8 cellular contexts compared by ENCODE assay signal in genomic region chr15:78750974-78751601, GRCh38.
A peak's percentile ranks its signal among the peaks of the same experiment; 100 is the strongest.
DNase-seq lines count a peak whose midpoint lies in the region; ATAC-seq and TF ChIP-seq lines count a peak whose summit lies in the region.
"Not testable (repeated sequence)": the region's sequence is repeated elsewhere in the genome, so short reads cannot be mapped to it uniquely, and the experiment has no call there.

No MANE protein-coding gene starts in this region.

- H4K5ac ChIP-seq in IMR-90 (ENCODE audit: low read depth, low read length) = not testable (repeated sequence)

- not testable (repeated sequence) for H3K9me3 ChIP-seq in IMR-90 (ENCODE audit: control insufficient read depth, insufficient read depth, low read length); OCI-LY3 (ENCODE audit: insufficient read depth, low read length); muscle layer of colon (ENCODE audit: low read length)

- not testable (repeated sequence) for H2AK9ac ChIP-seq in IMR-90 (replicated peaks; ENCODE audit: low read depth, low read length, poor library complexity)

- intact Hi-C loops in IMR-90 (cut with micrococcal nuclease) = loop anchor here (5.0 kb wide), 1 partner anchor 121 kb away; the partner anchor contains the start of gene MORF4L1

- TF ChIP-seq CTCF in IMR-90 (conservative IDR thresholded peaks at IDR 0.05; ENCODE audit: low read depth, low read length) (peak; percentile 86), OCI-LY3 (IDR thresholded peaks at IDR 0.05; ENCODE audit: low read depth, low read length) (peak; percentile 73), epithelial cell of esophagus (IDR thresholded peaks at IDR 0.05; ENCODE audit: insufficient read depth, low read depth, low read length, missing control alignments) (peak; percentile 80)

- H3K79me1 ChIP-seq in IMR-90 (ENCODE audit: low read depth in 1 of 2, low read length in 2 of 2) = not testable (repeated sequence)

- peak; percentile 41 for DNase-seq in DMS153 (lab: John Stamatoyannopoulos, UW)
- peak; percentile 81 for DNase-seq in IMR-90
- DNase-seq in activated T-cell treated with anti-CD3 and anti-CD28 coated beads for 24 hours (ENCODE audit: low read depth) = peak; percentile 86
- peak; percentile 90 for DNase-seq in epithelial cell of esophagus (ENCODE audit: low read depth)
- DNase-seq in stimulated activated CD8-positive, alpha-beta memory T cell treated with anti-CD3 and anti-CD28 coated beads, Interleukin-4, amount 100 ng/mL, for 24 hours (ENCODE audit: low read depth) = peak; percentile 88

- H3K27ac ChIP-seq in IMR-90 (ENCODE audit: insufficient read depth, low read length); OCI-LY3 (ENCODE audit: low read length): not testable (repeated sequence)
- H3K27ac ChIP-seq in muscle layer of colon (ENCODE audit: low read depth, low read length) = peak overlapping the region; percentile 1

- H4K20me1 ChIP-seq in IMR-90 (ENCODE audit: insufficient read depth, low read length); OCI-LY3 (ENCODE audit: insufficient read depth, low read length): not testable (repeated sequence)

- CTCF ChIA-PET in IMR-90 (lab: Yijun Ruan, JAX) = interaction anchor here (1.0 to 1.1 kb wide), 2 partner anchors 10 to 131 kb away, joined by 3 read pairs; no protein-coding TSS in a partner anchor

- ATAC-seq in GM21737 (IDR thresholded peaks at IDR 0.05; ENCODE audit: unreplicated experiment) (peak; percentile 77), IMR-90 (ENCODE audit: low read depth) (peak; percentile 97)

- H2BK5ac ChIP-seq in IMR-90 (ENCODE audit: low read depth, low read length, poor library complexity, severe bottlenecking) = not testable (repeated sequence)

- H2BK15ac ChIP-seq in IMR-90 (ENCODE audit: low read depth, low read length) = not testable (repeated sequence)

- not testable (repeated sequence) for H3K4ac ChIP-seq in IMR-90 (ENCODE audit: low read depth, low read length)

- H3K56ac ChIP-seq in IMR-90 (ENCODE audit: extremely low read depth, insufficient read depth, low read length) = not testable (repeated sequence)

- not testable (repeated sequence) for H3K4me3 ChIP-seq in IMR-90 (ENCODE audit: insufficient read depth, low read depth, low read length); epithelial cell of esophagus (ENCODE audit: low read length)
- H3K4me3 ChIP-seq in OCI-LY3 (ENCODE audit: low read length) (peak overlapping the region; percentile 73), muscle layer of colon (ENCODE audit: low read depth in 1 of 2, low read length in 2 of 2) (peak overlapping the region in 1 of 2 donors; percentile 35)

- peak overlapping the region; percentile 44; the same call in 1 of the 2 replicates for H3K4me2 ChIP-seq in IMR-90 (ENCODE audit: low read depth, low read length)
- peak overlapping the region; percentile 74 for H3K4me2 ChIP-seq in OCI-LY3 (ENCODE audit: low read length)

- H2BK20ac ChIP-seq in IMR-90 (ENCODE audit: low read depth, low read length) = not testable (repeated sequence)

- TF ChIP-seq RAD21 in IMR-90 (IDR thresholded peaks at IDR 0.05; ENCODE audit: low read length) = peak; percentile 88

- POLR2A ChIA-PET in IMR-90 (lab: Charles Lee; ENCODE audit: unreplicated experiment) = not testable (repeated sequence)

- not testable (repeated sequence) for H4K91ac ChIP-seq in IMR-90 (ENCODE audit: insufficient read depth, low read depth, low read length)

- H3K27me3 ChIP-seq in IMR-90 (ENCODE audit: control insufficient read depth, insufficient read depth, low read length); OCI-LY3 (ENCODE audit: low read depth, low read length); muscle layer of colon (ENCODE audit: control insufficient read depth in 1 of 2, insufficient read depth in 2 of 2, low read length in 2 of 2): not testable (repeated sequence)

- not testable (repeated sequence) for H3K79me2 ChIP-seq in OCI-LY3 (ENCODE audit: low read length)

- H3K9me1 ChIP-seq in IMR-90 (ENCODE audit: insufficient read depth, low read length) = not testable (repeated sequence)

- not testable (repeated sequence) for H3K14ac ChIP-seq in IMR-90 (replicated peaks; ENCODE audit: low read depth, low read length)

- dilution Hi-C loops in IMR-90 (cut with HindIII; ENCODE audit: low sequenced_read_pairs, unreplicated experiment) = not testable (repeated sequence)

- H4K8ac ChIP-seq in IMR-90 (ENCODE audit: low read depth in 2 of 2, low read length in 2 of 2) = not testable (repeated sequence)

- not testable (repeated sequence) for H3K9ac ChIP-seq in IMR-90 (ENCODE audit: low read depth, low read length); muscle layer of colon (ENCODE audit: low read length)
- peak overlapping the region; percentile 41 for H3K9ac ChIP-seq in OCI-LY3 (ENCODE audit: low read length)

- H3K18ac ChIP-seq in IMR-90 (ENCODE audit: low read depth, low read length) = not testable (repeated sequence)

- H2BK120ac ChIP-seq in IMR-90 (ENCODE audit: low read depth, low read length) = not testable (repeated sequence)

- not testable (repeated sequence) for H2AK5ac ChIP-seq in IMR-90 (ENCODE audit: low read depth, low read length)

- not testable (repeated sequence) for H3K23ac ChIP-seq in IMR-90 (ENCODE audit: low read depth, low read length)

- in situ Hi-C loops in IMR-90 (cut with MboI; ENCODE audit: low sequenced_read_pairs) = not testable (repeated sequence)

- TF ChIP-seq POLR2A in IMR-90 (IDR thresholded peaks at IDR 0.05; ENCODE audit: low read depth, low read length) = not testable (repeated sequence)

- H2AFZ ChIP-seq in IMR-90 (replicated peaks; ENCODE audit: low read length, poor library complexity) = not testable (repeated sequence)
- H2AFZ ChIP-seq in OCI-LY3 (ENCODE audit: low read depth, low read length) = 0 out of 2 replicates have a peak overlapping the region, but pooled peaks have one; percentile 28

- BruUV-seq in IMR-90 (replicated peaks; lab: Mats Ljungman, UMichigan) = not testable (repeated sequence)

- H3K36me3 ChIP-seq in IMR-90 (ENCODE audit: control insufficient read depth, insufficient read depth, low read length); OCI-LY3 (replicated peaks; ENCODE audit: low read depth, low read length); muscle layer of colon (ENCODE audit: insufficient read depth, low read length): not testable (repeated sequence)

- WGBS in IMR-90 (ENCODE audit: extremely low coverage in 2 of 2, insufficient read length in 1 of 2), 2 experiments = 3% methylated on average over 17 of the region's 28 CpGs; no CpG with 5 or more reads in 1 of the 2 experiments

- H3K4me1 ChIP-seq in IMR-90 (ENCODE audit: control insufficient read depth, insufficient read depth, low read length); muscle layer of colon (ENCODE audit: insufficient read depth, low read length): not testable (repeated sequence)
- peaks cover 26% of the 10 kb centered on the region for H3K4me1 ChIP-seq in OCI-LY3 (ENCODE audit: low read length)

TF ChIP-seq in IMR-90, 13 proteins besides CTCF, POLR2A, EP300 and RAD21:
- TF ChIP-seq MAZ (IDR thresholded peaks at IDR 0.05; ENCODE audit: borderline replicate concordance, low read depth, low read length) (peak; percentile 87; the same call in 1 of the 2 replicates), SMC3 (IDR thresholded peaks at IDR 0.05; ENCODE audit: low read depth, low read length) (peak; percentile 73)
TF ChIP-seq in IMR-90: peak in this region for 2; not testable (repeated sequence) for 11.
